ENCODE assay signal across 25 cellular contexts in the genomic region with DNA sequence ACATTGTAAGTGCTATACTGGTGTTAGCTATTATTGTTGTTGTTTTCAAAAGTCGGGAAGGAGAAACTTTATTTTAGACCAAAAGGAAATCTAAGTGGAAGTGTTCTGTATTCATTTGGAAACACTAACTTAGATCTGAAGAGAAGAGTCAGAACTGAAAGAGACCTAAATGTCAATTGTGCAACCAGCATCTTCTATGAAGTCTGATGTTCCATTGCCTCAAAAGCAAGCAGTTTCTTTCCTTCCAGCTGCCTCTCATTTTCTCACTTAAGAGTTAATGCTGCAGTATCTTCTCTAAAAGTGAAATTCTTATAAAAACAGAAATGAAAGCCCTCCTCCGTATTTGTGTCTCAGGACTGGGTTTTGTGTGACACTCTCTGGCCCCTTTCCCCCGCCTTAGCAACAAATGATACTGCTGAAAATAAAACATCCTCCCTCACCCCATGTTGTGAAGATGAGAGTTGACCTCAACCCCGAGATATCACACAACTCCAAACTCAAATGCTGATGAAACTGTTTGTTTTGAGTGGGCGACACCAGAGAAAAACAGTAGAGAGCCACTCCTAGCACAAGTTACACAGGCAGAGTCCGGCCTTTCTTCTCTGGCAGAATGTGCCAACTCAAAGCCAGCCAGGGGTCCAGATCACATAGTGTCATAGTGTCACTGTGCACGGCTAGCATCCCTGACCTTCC. TPM values are rescaled to one million over a fixed set of nuclear protein-coding genes. Genes with fewer than 3 reads are reported as not detected.
DNase-seq lines count a peak whose midpoint lies in the region; ATAC-seq and TF ChIP-seq lines count a peak whose summit lies in the region.
"Had no signal": no experiment of that assay in that cellular context is flagged by ENCODE, and none has a peak within 500 bp of the region (broad histone marks: within the 10 kb centered on the region; RNA-seq: fewer than 3 reads in every experiment).

No MANE protein-coding gene starts in this region.

- H3K4me1 ChIP-seq in OCI-LY3 (ENCODE audit: low read length) (peaks cover 36% of the 10 kb centered on the region), endodermal cell (ENCODE audit: control insufficient read depth, insufficient read depth, low read length) (peaks cover 8% of the 10 kb centered on the region), neuron (ENCODE audit: insufficient read depth, low read length) (peaks cover 11% of the 10 kb centered on the region)
- H3K4me1 ChIP-seq: ascending aorta, suprapubic skin, vagina had no signal

- no peaks in the 10 kb centered on the region for H4K20me1 ChIP-seq in OCI-LY3 (ENCODE audit: insufficient read depth, low read length)

- H3K27ac ChIP-seq in OCI-LY3 (ENCODE audit: low read length) (peak overlapping the region; percentile 20; the same call in 1 of the 2 replicates), endodermal cell (ENCODE audit: low read depth, low read length) (peak overlapping the region; percentile 55)
- H3K27ac ChIP-seq: ascending aorta, PC-9, suprapubic skin, vagina had no signal

- CTCF ChIA-PET in activated CD4-positive, alpha-beta T cell treated with anti-CD3 and anti-CD28 coated beads for 36 hours (lab: Charles Lee) = no interaction called here

- H2AFZ ChIP-seq in OCI-LY3 (ENCODE audit: low read depth, low read length) (no peak overlapping the region), neuron (ENCODE audit: low read depth, low read length) (peak overlapping the region; percentile 12)
- H2AFZ ChIP-seq: PC-9 had no signal

- no peak overlapping the region for H3K9ac ChIP-seq in OCI-LY3 (ENCODE audit: low read length)
- H3K9ac ChIP-seq in endodermal cell (ENCODE audit: extremely low read depth, low read length, poor library complexity, severe bottlenecking) = peak overlapping the region; percentile 17

- POLR2A ChIA-PET in activated CD4-positive, alpha-beta T cell treated with anti-CD3 and anti-CD28 coated beads for 36 hours (lab: Charles Lee) = no interaction called here

- no peaks in the 10 kb centered on the region for H3K36me3 Mint-ChIP-seq in activated CD4-positive, alpha-beta T cell treated with anti-CD3 and anti-CD28 coated beads for 36 hours (ENCODE audit: low read depth)
- H3K36me3 Mint-ChIP-seq in endodermal cell (ENCODE audit: low read depth) = no peaks in the 10 kb centered on the region
- H3K36me3 Mint-ChIP-seq: natural killer cell treated with Interleukin-12 subunit alpha and Interleukin-12 subunit beta and Interleukin-15 and Interleukin-18, amount 100 ng/mL, for 72 hours had no signal

- H3K4me3 Mint-ChIP-seq in activated CD4-positive, alpha-beta T cell treated with anti-CD3 and anti-CD28 coated beads for 36 hours = no peak overlapping the region
- no peak overlapping the region for H3K4me3 Mint-ChIP-seq in endodermal cell
- H3K4me3 Mint-ChIP-seq: central memory CD8-positive, alpha-beta T cell; natural killer cell treated with Interleukin-12 subunit alpha and Interleukin-12 subunit beta and Interleukin-15 and Interleukin-18, amount 100 ng/mL, for 72 hours had no signal

- WGBS in endodermal cell (ENCODE audit: insufficient coverage in 1 of 2, insufficient read length in 1 of 2), 2 experiments = 70 to 80% methylated on average over 2 to 7 of the region's 7 CpGs

- ATAC-seq in activated CD4-positive, alpha-beta T cell treated with anti-CD3 and anti-CD28 coated beads for 36 hours = peak; percentile 63
- no peak for ATAC-seq in HG03045 (IDR thresholded peaks at IDR 0.05; ENCODE audit: unreplicated experiment)
- ATAC-seq: natural killer cell treated with Interleukin-12 subunit alpha and Interleukin-12 subunit beta and Interleukin-15 and Interleukin-18, amount 100 ng/mL, for 72 hours had no signal

- intact Hi-C loops in activated CD4-positive, alpha-beta T cell treated with anti-CD3 and anti-CD28 coated beads for 36 hours (cut with DNase I, micrococcal nuclease) = no loop called here

- H3K4me1 Mint-ChIP-seq in activated CD4-positive, alpha-beta T cell treated with anti-CD3 and anti-CD28 coated beads for 36 hours = peaks cover 7% of the 10 kb centered on the region
- H3K4me1 Mint-ChIP-seq in endodermal cell = peaks cover 5% of the 10 kb centered on the region
- H3K4me1 Mint-ChIP-seq: central memory CD8-positive, alpha-beta T cell had no signal

- H3K4me3 ChIP-seq in OCI-LY3 (ENCODE audit: low read length) = no peak overlapping the region
- H3K4me3 ChIP-seq in endodermal cell (ENCODE audit: low read length) = no peak overlapping the region
- no peak overlapping the region for H3K4me3 ChIP-seq in neuron (ENCODE audit: low read length)
- H3K4me3 ChIP-seq: ascending aorta, PC-9, suprapubic skin, vagina had no signal

- peak overlapping the region; percentile 34 for H3K27ac Mint-ChIP-seq in activated CD4-positive, alpha-beta T cell treated with anti-CD3 and anti-CD28 coated beads for 36 hours
- H3K27ac Mint-ChIP-seq in endodermal cell = peak overlapping the region; percentile 46
- H3K27ac Mint-ChIP-seq: natural killer cell treated with Interleukin-12 subunit alpha and Interleukin-12 subunit beta and Interleukin-15 and Interleukin-18, amount 100 ng/mL, for 72 hours had no signal

- H3K9me3 ChIP-seq in OCI-LY3 (ENCODE audit: insufficient read depth, low read length) (no peaks in the 10 kb centered on the region), endodermal cell (ENCODE audit: control insufficient read depth, low read length) (no peaks in the 10 kb centered on the region), neuron (ENCODE audit: low read length) (no peaks in the 10 kb centered on the region)
- H3K9me3 ChIP-seq: ascending aorta, suprapubic skin, vagina had no signal

- H3K9me3 Mint-ChIP-seq in activated CD4-positive, alpha-beta T cell treated with anti-CD3 and anti-CD28 coated beads for 36 hours (ENCODE audit: low read depth) = no peaks in the 10 kb centered on the region
- peaks cover 10% of the 10 kb centered on the region for H3K9me3 Mint-ChIP-seq in endodermal cell
- H3K9me3 Mint-ChIP-seq: central memory CD8-positive, alpha-beta T cell; natural killer cell treated with Interleukin-12 subunit alpha and Interleukin-12 subunit beta and Interleukin-15 and Interleukin-18, amount 100 ng/mL, for 72 hours had no signal

- H3K4me2 ChIP-seq in OCI-LY3 (ENCODE audit: low read length) = peak overlapping the region; percentile 58; the same call in 1 of the 2 replicates
- H3K4me2 ChIP-seq: PC-9 had no signal

- H3K27me3 ChIP-seq in OCI-LY3 (ENCODE audit: low read depth, low read length) (no peaks in the 10 kb centered on the region; the same call in 1 of the 2 replicates), endodermal cell (ENCODE audit: control insufficient read depth, insufficient read depth, low read length, poor library complexity, severe bottlenecking) (no peaks in the 10 kb centered on the region), neuron (ENCODE audit: insufficient read depth, low read length) (no peaks in the 10 kb centered on the region)
- H3K27me3 ChIP-seq: ascending aorta, suprapubic skin, vagina had no signal

- TF ChIP-seq CTCF in OCI-LY3 (IDR thresholded peaks at IDR 0.05; ENCODE audit: low read depth, low read length) (no peak), endodermal cell (conservative IDR thresholded peaks at IDR 0.05) (no peak)

- H3K79me2 ChIP-seq in OCI-LY3 (ENCODE audit: low read length) = no peaks in the 10 kb centered on the region

- no peaks in the 10 kb centered on the region for H3K27me3 Mint-ChIP-seq in activated CD4-positive, alpha-beta T cell treated with anti-CD3 and anti-CD28 coated beads for 36 hours
- H3K27me3 Mint-ChIP-seq in endodermal cell (ENCODE audit: insufficient read depth) = peaks cover 17% of the 10 kb centered on the region

- no peak for DNase-seq in activated CD4-positive, alpha-beta T cell treated with anti-CD3 and anti-CD28 coated beads for 36 hours
- DNase-seq in activated CD4-positive, alpha-beta T cell treated with anti-CD3 and anti-CD28 coated beads, Interleukin-2, amount 50 U/mL, for 1 hour = no peak
- DNase-seq in endodermal cell (no peak), NCI-H510A (lab: John Stamatoyannopoulos, UW) (no peak), kidney glomerular epithelial cell (lab: John Stamatoyannopoulos, UW) (no peak)
- DNase-seq: 8988T; activated CD4-positive, alpha-beta T cell treated with anti-CD3 and anti-CD28 coated beads for 48 hours; activated naive CD4-positive, alpha-beta T cell treated with Interleukin-2 at 50 U/mL for 16 hours; activated T-cell treated with anti-CD3 and anti-CD28 coated beads for 4 hours; COR-L47; KBM-7; NCI-H1694; NCI-H226; PC-9; SIG-M5 had no signal

- H3K36me3 ChIP-seq in OCI-LY3 (replicated peaks; ENCODE audit: low read depth, low read length) = no peaks in the 10 kb centered on the region
- H3K36me3 ChIP-seq in endodermal cell (ENCODE audit: control insufficient read depth, insufficient read depth, low read length) = no peaks in the 10 kb centered on the region
- no peaks in the 10 kb centered on the region for H3K36me3 ChIP-seq in neuron (ENCODE audit: insufficient read depth, low read length)
- H3K36me3 ChIP-seq: ascending aorta, suprapubic skin, vagina had no signal

RNA-seq across cellular contexts. Expression of a gene that starts 48.9 kb away (rescaled TPM):
- total RNA-seq in activated CD4-positive, alpha-beta T cell treated with anti-CD3 and anti-CD28 coated beads for 36 hours = not detected
- total RNA-seq in endodermal cell = 1 to 10 TPM in 1 of 2 donors, under 1 TPM in 1; 0.62 to 1.7 TPM
- polyA plus RNA-seq in endodermal cell (2013, experiment 1 of 2) = 2.1 TPM
- polyA plus RNA-seq in endodermal cell (2013, experiment 2 of 2) = 2.2 TPM
- total RNA-seq: kidney epithelial cell; natural killer cell treated with Interleukin-12 subunit alpha and Interleukin-12 subunit beta and Interleukin-15 and Interleukin-18, amount 100 ng/mL, for 72 hours; PC-9; renal cortical epithelial cell had no signal

RNA-seq across cellular contexts. Expression of a gene that starts 52.0 kb away (rescaled TPM):
- total RNA-seq in activated CD4-positive, alpha-beta T cell treated with anti-CD3 and anti-CD28 coated beads for 36 hours = not detected
- not detected for total RNA-seq in endodermal cell
- not detected for polyA plus RNA-seq in endodermal cell (2013, experiment 1 of 2)
- 0.17 TPM for polyA plus RNA-seq in endodermal cell (2013, experiment 2 of 2)
- total RNA-seq: kidney epithelial cell; natural killer cell treated with Interleukin-12 subunit alpha and Interleukin-12 subunit beta and Interleukin-15 and Interleukin-18, amount 100 ng/mL, for 72 hours; renal cortical epithelial cell had no signal
